18 cellular contexts compared by ENCODE assay signal in genomic region chr20:3163099-3164042, GRCh38. TPM values are rescaled to one million over a fixed set of nuclear protein-coding genes. Genes with fewer than 3 reads are reported as not detected.
DNase-seq lines count a peak whose midpoint lies in the region; ATAC-seq and TF ChIP-seq lines count a peak whose summit lies in the region.
"Had no signal": no experiment of that assay in that cellular context is flagged by ENCODE, and none has a peak within 500 bp of the region (broad histone marks: within the 10 kb centered on the region; RNA-seq: fewer than 3 reads in every experiment).

No MANE protein-coding gene starts in this region.

- no peaks in the 10 kb centered on the region for H3F3A ChIP-seq in smooth muscle cell (ENCODE audit: low read depth)

- H3K9me3 ChIP-seq in smooth muscle cell (replicated peaks; ENCODE audit: low read depth), result no peaks in the 10 kb centered on the region
- H3K9me3 ChIP-seq: lower lobe of right lung had no signal

- intact Hi-C loops in MCF 10A (cut with micrococcal nuclease), result no loop called here

- no peak overlapping the region for H3K9ac ChIP-seq in smooth muscle cell (ENCODE audit: low read depth)

- peaks cover 11% of the 10 kb centered on the region for H4K20me1 ChIP-seq in smooth muscle cell (ENCODE audit: low read depth)

- H3K4me2 ChIP-seq in smooth muscle cell, result no peak overlapping the region

- H3K4me1 Mint-ChIP-seq in neural crest cell (peaks cover 15% of the 10 kb centered on the region), MCF 10A (ENCODE audit: insufficient read depth, unreplicated experiment) (no peaks in the 10 kb centered on the region)

- no peaks in the 10 kb centered on the region for H3K9me3 Mint-ChIP-seq in neural crest cell
- H3K9me3 Mint-ChIP-seq in activated naive CD4-positive, alpha-beta T cell treated with anti-CD3 and anti-CD28 coated beads, Interleukin-2, amount 50 U/mL, for 72 hours, result no peaks in the 10 kb centered on the region
- no peaks in the 10 kb centered on the region for H3K9me3 Mint-ChIP-seq in MCF 10A (ENCODE audit: unreplicated experiment)
- H3K9me3 Mint-ChIP-seq: dendritic cell treated with granulocyte-macrophage colony-stimulating factor and Interleukin-4, amounts not matched to agents 40 ng/mL and 50 ng/mL, for 4 days; naive thymus-derived CD8-positive, alpha-beta T cell had no signal

- TF ChIP-seq CTCF in VCaP (conservative IDR thresholded peaks at IDR 0.05), result no peak
- TF ChIP-seq CTCF in neural crest cell (conservative IDR thresholded peaks at IDR 0.05), result no peak
- TF ChIP-seq CTCF in smooth muscle cell (IDR thresholded peaks at IDR 0.05; ENCODE audit: borderline replicate concordance, insufficient read depth, poor library complexity, severe bottlenecking), result no peak
- no peak for TF ChIP-seq CTCF in MCF 10A (IDR thresholded peaks at IDR 0.05; ENCODE audit: unreplicated experiment)

- H3K36me3 Mint-ChIP-seq in neural crest cell (ENCODE audit: low read depth) (no peaks in the 10 kb centered on the region), MCF 10A (ENCODE audit: insufficient read depth, unreplicated experiment) (peaks cover 8% of the 10 kb centered on the region)
- peaks cover 11 to 15% of the 10 kb centered on the region in 2 donors for H3K36me3 Mint-ChIP-seq in activated naive CD4-positive, alpha-beta T cell treated with anti-CD3 and anti-CD28 coated beads, Interleukin-2, amount 50 U/mL, for 72 hours

- H3K4me3 Mint-ChIP-seq in neural crest cell (peak overlapping the region; percentile 44), MCF 10A (ENCODE audit: unreplicated experiment) (no peak overlapping the region)
- H3K4me3 Mint-ChIP-seq: dendritic cell treated with granulocyte-macrophage colony-stimulating factor and Interleukin-4, amounts not matched to agents 40 ng/mL and 50 ng/mL, for 4 days had no signal

- H3K27me3 Mint-ChIP-seq in neural crest cell (ENCODE audit: low read depth) (peaks cover 6% of the 10 kb centered on the region), MCF 10A (ENCODE audit: insufficient read depth, unreplicated experiment) (no peaks in the 10 kb centered on the region)

- POLR2A ChIA-PET in MCF 10A (lab: Yijun Ruan, JAX), result interaction anchor here (0.7 to 1.0 kb wide), 4 partner anchors 15 to 151 kb away, joined by 3 read pairs; no protein-coding TSS in a partner anchor

- H2AFZ ChIP-seq in smooth muscle cell (ENCODE audit: low read depth), result no peak overlapping the region

- H3K4me3 ChIP-seq in smooth muscle cell, result no peak overlapping the region
- H3K4me3 ChIP-seq: lower lobe of right lung had no signal

- H3K27ac ChIP-seq in VCaP, result peak overlapping the region; percentile 44; the same call in 1 of the 2 replicates
- no peak overlapping the region for H3K27ac ChIP-seq in smooth muscle cell (ENCODE audit: low read depth)
- H3K27ac ChIP-seq: lower lobe of right lung had no signal

- no peaks in the 10 kb centered on the region for H3K36me3 ChIP-seq in smooth muscle cell (ENCODE audit: low read depth)
- H3K36me3 ChIP-seq: lower lobe of right lung had no signal

- H3K27ac Mint-ChIP-seq in neural crest cell (ENCODE audit: unreplicated experiment), result no peak overlapping the region
- peak overlapping the region in 1 of 2 donors; percentile 7 for H3K27ac Mint-ChIP-seq in activated naive CD4-positive, alpha-beta T cell treated with anti-CD3 and anti-CD28 coated beads, Interleukin-2, amount 50 U/mL, for 72 hours
- H3K27ac Mint-ChIP-seq in MCF 10A (ENCODE audit: low read depth, unreplicated experiment), result no peak overlapping the region
- H3K27ac Mint-ChIP-seq: dendritic cell treated with granulocyte-macrophage colony-stimulating factor and Interleukin-4, amounts not matched to agents 40 ng/mL and 50 ng/mL, for 4 days had no signal

- peaks cover 10% of the 10 kb centered on the region for H3K27me3 ChIP-seq in smooth muscle cell (ENCODE audit: low read depth)

- peaks cover 12% of the 10 kb centered on the region for H3K4me1 ChIP-seq in smooth muscle cell (ENCODE audit: low read depth)

- peaks cover 17% of the 10 kb centered on the region for H3K79me2 ChIP-seq in smooth muscle cell (ENCODE audit: low read depth)

- BruUV-seq in MCF 10A (replicated peaks; lab: Mats Ljungman, UMichigan), result no TSS peak

- WGBS in smooth muscle cell (ENCODE audit: low lambda C conversion rate), result 89% methylated on average over 14 of the region's 14 CpGs

- CTCF ChIA-PET in MCF 10A (lab: Yijun Ruan, JAX), result interaction anchor here (1.0 to 1.4 kb wide), 2 partner anchors 9 to 48 kb away, joined by 4 read pairs; no protein-coding TSS in a partner anchor

- DNase-seq in DMS53 treated with DMSO at 0.1 percent for 48 hours (lab: John Stamatoyannopoulos, UW; ENCODE audit: unreplicated experiment), result peak; percentile 61
- DNase-seq in NCI-H1694 treated with DMSO at 0.1 percent for 48 hours (lab: John Stamatoyannopoulos, UW), result peak; percentile 43
- no peak for DNase-seq in neural crest cell (ENCODE audit: low read depth, low spot score)
- no peak for DNase-seq in activated naive CD4-positive, alpha-beta T cell treated with anti-CD3 and anti-CD28 coated beads, Interleukin-2, amount 50 U/mL, for 72 hours (ENCODE audit: low spot score in 2 of 2)
- no peak for DNase-seq in smooth muscle cell (lab: John Stamatoyannopoulos, UW; ENCODE audit: unreplicated experiment)
- no peak for DNase-seq in MCF 10A (ENCODE audit: unreplicated experiment)
- DNase-seq: activated CD4-positive, CD25-positive, alpha-beta regulatory T cell treated with anti-CD3 and anti-CD28 coated beads, Interleukin-2, amount 50 U/mL, for 72 hours; activated CD8-positive, alpha-beta memory T cell treated with anti-CD3 and anti-CD28 coated beads, Interleukin-2, amount 50 U/mL, for 4 hours; activated gamma-delta T cell treated with Interleukin-2 at 50 U/mL for 16 hours; erythroblast; HCEC 1CT; lower lobe of right lung; naive thymus-derived CD8-positive, alpha-beta T cell; NCI-H1048; NCI-H748 treated with DMSO at 0.1 percent for 48 hours; retina had no signal

- no peak for ATAC-seq in activated naive CD4-positive, alpha-beta T cell treated with anti-CD3 and anti-CD28 coated beads, Interleukin-2, amount 50 U/mL, for 72 hours
- ATAC-seq: lower lobe of right lung; naive thymus-derived CD8-positive, alpha-beta T cell had no signal

RNA-seq across cellular contexts. Expression of gene FASTKD5, which starts 3.7 kb away (rescaled TPM):
- 17.1 and 18.8 TPM in 2 replicates for total RNA-seq in neural crest cell
- total RNA-seq in activated naive CD4-positive, alpha-beta T cell treated with anti-CD3 and anti-CD28 coated beads, Interleukin-2, amount 50 U/mL, for 72 hours, result 10 to 100 TPM; 18.8 to 24.2 TPM
- 17.2 and 24.2 TPM in 2 replicates for total RNA-seq in smooth muscle cell
- 11.8 TPM in 2 replicates for polyA plus RNA-seq in smooth muscle cell
- 15.0 and 18.2 TPM in 2 replicates for total RNA-seq in MCF 10A (2022)

RNA-seq across cellular contexts. Expression of gene UBOX5, which starts 3.7 kb away (rescaled TPM):
- total RNA-seq in neural crest cell (8.3 and 9.8 TPM in 2 replicates), smooth muscle cell (3.4 and 4.9 TPM in 2 replicates), MCF 10A (2022) (5.0 and 5.9 TPM in 2 replicates)
- 1 to 10 TPM; 5.5 to 7.1 TPM for total RNA-seq in activated naive CD4-positive, alpha-beta T cell treated with anti-CD3 and anti-CD28 coated beads, Interleukin-2, amount 50 U/mL, for 72 hours
- 8.1 and 9.0 TPM in 2 replicates for polyA plus RNA-seq in smooth muscle cell

RNA-seq across cellular contexts. Expression of gene LZTS3, which starts 10.0 kb away (rescaled TPM):
- total RNA-seq in neural crest cell, result 10.8 and 11.0 TPM in 2 replicates
- total RNA-seq in activated naive CD4-positive, alpha-beta T cell treated with anti-CD3 and anti-CD28 coated beads, Interleukin-2, amount 50 U/mL, for 72 hours, result 1 to 10 TPM; 2.0 to 4.2 TPM
- total RNA-seq in smooth muscle cell, result 3.6 and 6.9 TPM in 2 replicates
- 6.1 and 9.0 TPM in 2 replicates for polyA plus RNA-seq in smooth muscle cell
- total RNA-seq in MCF 10A (2022), result 5.3 and 8.5 TPM in 2 replicates

RNA-seq across cellular contexts. Expression of gene DDRGK1, which starts 41.1 kb away (rescaled TPM):
- 56.6 and 57.2 TPM in 2 replicates for total RNA-seq in neural crest cell
- total RNA-seq in activated naive CD4-positive, alpha-beta T cell treated with anti-CD3 and anti-CD28 coated beads, Interleukin-2, amount 50 U/mL, for 72 hours, result 100 to 1,000 TPM in 1 of 2 donors, 10 to 100 TPM in 1; 66.4 to 128 TPM
- total RNA-seq in smooth muscle cell, result 20.4 and 55.4 TPM in 2 replicates
- polyA plus RNA-seq in smooth muscle cell, result 48.0 and 66.6 TPM in 2 replicates
- 116 and 136 TPM in 2 replicates for total RNA-seq in MCF 10A (2022)

RNA-seq across cellular contexts. Expression of gene ITPA, which starts 45.9 kb away (rescaled TPM):
- total RNA-seq in neural crest cell (58.7 and 67.0 TPM in 2 replicates), smooth muscle cell (18.9 and 20.4 TPM in 2 replicates), MCF 10A (2022) (69.4 and 97.1 TPM in 2 replicates)
- total RNA-seq in activated naive CD4-positive, alpha-beta T cell treated with anti-CD3 and anti-CD28 coated beads, Interleukin-2, amount 50 U/mL, for 72 hours, result 10 to 100 TPM; 29.9 to 77.4 TPM
- polyA plus RNA-seq in smooth muscle cell, result 51.6 and 55.8 TPM in 2 replicates

Comparison
In these comparisons a context has a peak if more than half of its experiments do, and no peak if none do; other contexts are left out.
1. DNase-seq: peak in DMS53 treated with DMSO at 0.1 percent for 48 hours (single experiment) and NCI-H1694 treated with DMSO at 0.1 percent for 48 hours (single experiment); none in neural crest cell (single experiment), activated naive CD4-positive, alpha-beta T cell treated with anti-CD3 and anti-CD28 coated beads, Interleukin-2, amount 50 U/mL, for 72 hours (0 of 2), smooth muscle cell (single experiment) and MCF 10A (single experiment).